Comparison of ENCODE assay signal across 17 cellular contexts in genomic region chr7:82194011-82194410, GRCh38.
A peak's percentile ranks its signal among the peaks of the same experiment; 100 is the strongest.
DNase-seq lines count a peak whose midpoint lies in the region; ATAC-seq and TF ChIP-seq lines count a peak whose summit lies in the region.
"Had no signal": no experiment of that assay in that cellular context is flagged by ENCODE, and none has a peak within 500 bp of the region (broad histone marks: within the 10 kb centered on the region; RNA-seq: fewer than 3 reads in every experiment).

No MANE protein-coding gene starts in this region.

- peaks cover 5% of the 10 kb centered on the region for H3K36me3 Mint-ChIP-seq in natural killer cell treated with Interleukin-12 subunit alpha and Interleukin-12 subunit beta and Interleukin-15 and Interleukin-18, amount 100 ng/mL, for 72 hours
- H3K36me3 Mint-ChIP-seq: CD4-positive, CD25-positive, alpha-beta regulatory T cell; mesothelial cell of epicardium had no signal

- ATAC-seq in GM18505 (IDR thresholded peaks at IDR 0.05; ENCODE audit: unreplicated experiment): no peak
- no peak for ATAC-seq in natural killer cell treated with Interleukin-12 subunit alpha and Interleukin-12 subunit beta and Interleukin-15 and Interleukin-18, amount 100 ng/mL, for 72 hours

- DNase-seq in Ammon's horn (ENCODE audit: low spot score): peak; percentile 43
- DNase-seq in NCI-H146 (lab: John Stamatoyannopoulos, UW): peak; percentile 58
- peak; percentile 7 for DNase-seq in dermis blood vessel endothelial cell
- DNase-seq in kidney tubule cell (ENCODE audit: low spot score): peak; percentile 52
- DNase-seq in activated CD4-positive, alpha-beta T cell treated with anti-CD3 and anti-CD28 coated beads for 1 hour: no peak
- DNase-seq in NCI-H2029 treated with DMSO at 0.1 percent for 48 hours (lab: John Stamatoyannopoulos, UW): no peak
- DNase-seq in natural killer cell treated with Interleukin-12 subunit alpha and Interleukin-12 subunit beta and Interleukin-15 and Interleukin-18, amount 100 ng/mL, for 72 hours (ENCODE audit: low spot score): no peak
- DNase-seq: activated CD4-positive, alpha-beta T cell treated with anti-CD3 and anti-CD28 coated beads, Interleukin-2, amount 50 U/mL, for 4 hours; activated gamma-delta T cell; CD4-positive, CD25-positive, alpha-beta regulatory T cell; heart right ventricle; NCI-H1105; NCI-H748 treated with DMSO at 0.1 percent for 48 hours; posterior cingulate gyrus had no signal

- peaks cover 9% of the 10 kb centered on the region for H3K9me3 Mint-ChIP-seq in natural killer cell treated with Interleukin-12 subunit alpha and Interleukin-12 subunit beta and Interleukin-15 and Interleukin-18, amount 100 ng/mL, for 72 hours
- H3K9me3 Mint-ChIP-seq: mesothelial cell of epicardium; stimulated activated naive CD8-positive, alpha-beta T cell treated with anti-CD3 and anti-CD28 coated beads, Interleukin-15, Interleukin-2, amounts not matched to agents 100 ng/mL and 50 ng/mL, for 24 hours had no signal

- H3K27ac Mint-ChIP-seq in natural killer cell treated with Interleukin-12 subunit alpha and Interleukin-12 subunit beta and Interleukin-15 and Interleukin-18, amount 100 ng/mL, for 72 hours: no peak overlapping the region
- H3K27ac Mint-ChIP-seq: CD4-positive, CD25-positive, alpha-beta regulatory T cell; mesothelial cell of epicardium; stimulated activated naive CD8-positive, alpha-beta T cell treated with anti-CD3 and anti-CD28 coated beads, Interleukin-15, Interleukin-2, amounts not matched to agents 100 ng/mL and 50 ng/mL, for 24 hours had no signal

- no peaks in the 10 kb centered on the region for H3K27me3 Mint-ChIP-seq in natural killer cell treated with Interleukin-12 subunit alpha and Interleukin-12 subunit beta and Interleukin-15 and Interleukin-18, amount 100 ng/mL, for 72 hours
- H3K27me3 Mint-ChIP-seq: CD4-positive, CD25-positive, alpha-beta regulatory T cell; stimulated activated naive CD8-positive, alpha-beta T cell treated with anti-CD3 and anti-CD28 coated beads, Interleukin-15, Interleukin-2, amounts not matched to agents 100 ng/mL and 50 ng/mL, for 24 hours had no signal

- TF ChIP-seq POLR2A in GM18505 (IDR thresholded peaks at IDR 0.05; ENCODE audit: borderline replicate concordance, extremely low read depth, insufficient read depth, insufficient read length): no peak

- H3K4me3 Mint-ChIP-seq in natural killer cell treated with Interleukin-12 subunit alpha and Interleukin-12 subunit beta and Interleukin-15 and Interleukin-18, amount 100 ng/mL, for 72 hours: no peak overlapping the region
- H3K4me3 Mint-ChIP-seq: CD4-positive, CD25-positive, alpha-beta regulatory T cell; mesothelial cell of epicardium; stimulated activated naive CD8-positive, alpha-beta T cell treated with anti-CD3 and anti-CD28 coated beads, Interleukin-15, Interleukin-2, amounts not matched to agents 100 ng/mL and 50 ng/mL, for 24 hours had no signal

- H3K4me1 Mint-ChIP-seq in natural killer cell treated with Interleukin-12 subunit alpha and Interleukin-12 subunit beta and Interleukin-15 and Interleukin-18, amount 100 ng/mL, for 72 hours (ENCODE audit: low read depth in 2 of 2): no peaks in the 10 kb centered on the region
- H3K4me1 Mint-ChIP-seq: CD4-positive, CD25-positive, alpha-beta regulatory T cell; mesothelial cell of epicardium had no signal

Comparison
In these comparisons a context has a peak if more than half of its experiments do, and no peak if none do; other contexts are left out.
1. DNase-seq: peak in Ammon's horn (single experiment), NCI-H146 (single experiment), dermis blood vessel endothelial cell (single experiment) and kidney tubule cell (single experiment); none in activated CD4-positive, alpha-beta T cell treated with anti-CD3 and anti-CD28 coated beads for 1 hour (single experiment), NCI-H2029 treated with DMSO at 0.1 percent for 48 hours (single experiment) and natural killer cell treated with Interleukin-12 subunit alpha and Interleukin-12 subunit beta and Interleukin-15 and Interleukin-18, amount 100 ng/mL, for 72 hours (single experiment).